8 cellular contexts compared by ENCODE assay signal in the genomic region with DNA sequence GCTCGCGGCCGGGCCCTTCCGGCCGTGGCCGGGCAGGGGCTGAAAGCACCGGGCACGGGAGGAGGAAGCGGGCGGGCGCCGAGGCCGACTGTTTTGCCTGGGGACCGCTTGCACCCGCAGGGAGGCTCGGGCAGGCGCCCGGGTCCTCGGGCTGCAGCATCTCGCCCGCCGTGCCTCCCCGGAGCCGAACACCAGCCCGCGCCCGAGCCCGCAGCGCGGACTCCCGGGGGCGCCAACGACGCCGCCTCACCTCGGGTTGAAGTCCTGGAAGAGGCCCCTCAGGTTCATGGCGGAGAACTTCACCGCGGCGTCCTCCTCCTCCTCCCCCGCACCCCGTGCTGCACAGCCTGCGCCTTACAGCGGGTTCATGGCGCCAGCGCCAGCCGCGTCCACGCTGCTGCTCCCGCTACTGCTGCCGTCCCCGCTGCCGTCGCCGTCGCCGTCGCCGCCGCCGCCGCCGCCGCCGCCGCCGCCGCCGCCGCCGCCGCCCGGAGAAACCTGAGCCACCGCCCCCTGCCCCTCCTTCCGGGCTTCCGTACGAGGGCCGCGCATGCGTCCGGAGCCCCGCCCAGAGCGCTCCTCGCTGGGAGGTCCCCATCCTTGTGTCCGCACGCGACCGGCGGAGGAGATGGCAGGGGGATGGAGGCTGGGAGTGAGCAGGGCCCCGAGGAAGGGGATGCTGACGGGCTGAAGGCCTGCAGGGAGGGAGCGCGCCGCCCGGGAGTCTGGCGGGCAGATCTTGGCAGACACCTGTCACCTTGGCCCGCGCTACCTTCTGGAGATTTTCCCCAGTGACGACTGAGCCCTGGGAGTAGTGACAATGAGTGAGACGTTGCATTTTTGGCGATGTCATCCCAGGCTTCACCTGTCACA. TPM values are rescaled to one million over a fixed set of nuclear protein-coding genes. Genes with fewer than 3 reads are reported as not detected.
DNase-seq lines count a peak whose midpoint lies in the region; ATAC-seq and TF ChIP-seq lines count a peak whose summit lies in the region.

A gene (minus strand): TSS at position 500 of the 873 bp plus-strand sequence. CDS start 212 bp downstream, at position 288.

- DNase-seq in CMK (ENCODE audit: low read depth) (peak; percentile 37), HS-5 (ENCODE audit: low read depth) (peak; percentile 4), OCI-LY7 (ENCODE audit: low spot score) (peak; percentile 75), esophagus squamous epithelium (lab: John Stamatoyannopoulos, UW) (no peak)
- DNase-seq in activated T-cell treated with anti-CD3 and anti-CD28 coated beads, Interleukin-2, amount 50 U/mL, for 1 hour: peak; percentile 77
- peak; percentile 48 to 79 (median 71) for DNase-seq in naive thymus-derived CD4-positive, alpha-beta T cell

- no TSS peak for BruUV-seq in OCI-LY7 (replicated peaks; lab: Mats Ljungman, UMichigan)

- H3K4me3 ChIP-seq in OCI-LY7 (ENCODE audit: low read depth, low read length, poor library complexity, severe bottlenecking): peak within 1 kb of the TSS; percentile 75
- H3K4me3 ChIP-seq in esophagus squamous epithelium: peak within 1 kb of the TSS; percentile 61 to 76 (median 73)
- H3K4me3 ChIP-seq in naive thymus-derived CD4-positive, alpha-beta T cell (ENCODE audit: low read length): peak within 1 kb of the TSS; percentile 68

- intact Hi-C loops in OCI-LY7 (cut with micrococcal nuclease; ENCODE audit: unreplicated experiment): no loop called here
- intact Hi-C loops in esophagus squamous epithelium (cut with DNase I): loop anchor here (10.0 kb wide), 1 partner anchor 67 kb away; no protein-coding TSS in a partner anchor
- intact Hi-C loops in naive thymus-derived CD4-positive, alpha-beta T cell (cut with micrococcal nuclease): loop anchor here (2.0 to 10.0 kb wide), 9 partner anchors 87 to 1717 kb away; a partner anchor contains a TSS

- CTCF ChIA-PET in OCI-LY7 (lab: Charles Lee; ENCODE audit: unreplicated experiment): no interaction called here
- CTCF ChIA-PET in naive thymus-derived CD4-positive, alpha-beta T cell (lab: Charles Lee): no interaction called here

- H3K9me2 ChIP-seq in OCI-LY7 (ENCODE audit: insufficient read depth, low read length): no peaks in the 10 kb centered on the region

- H3K27ac ChIP-seq in OCI-LY7 (ENCODE audit: low read depth, low read length, poor library complexity, severe bottlenecking) (no peak within 1 kb of the TSS), esophagus squamous epithelium (peak within 1 kb of the TSS; percentile 66 to 83 (median 79))
- H3K27ac ChIP-seq in naive thymus-derived CD4-positive, alpha-beta T cell (ENCODE audit: low read depth, low read length): peak within 1 kb of the TSS; percentile 72

- peak within 1 kb of the TSS; percentile 78 to 94 (median 83) for H3K27ac Mint-ChIP-seq in naive thymus-derived CD4-positive, alpha-beta T cell
- H3K27ac Mint-ChIP-seq in stimulated activated memory B cell treated with anti-CD40 and anti-IgM and Interleukin-4, amounts not matched to agents 10 μg/mL and 1 μg/mL and 100 μg/mL, for 72 hours: peak within 1 kb of the TSS; percentile 86

- peaks cover 29 to 43% (median 38%) of the 10 kb centered on the region in 7 donors for H3K4me1 Mint-ChIP-seq in naive thymus-derived CD4-positive, alpha-beta T cell
- peaks cover 41% of the 10 kb centered on the region for H3K4me1 Mint-ChIP-seq in stimulated activated memory B cell treated with anti-CD40 and anti-IgM and Interleukin-4, amounts not matched to agents 10 μg/mL and 1 μg/mL and 100 μg/mL, for 72 hours

- peak; percentile 71 for ATAC-seq in GM19468 (IDR thresholded peaks at IDR 0.05; ENCODE audit: extremely low read depth, unreplicated experiment)
- peak; percentile 92 for ATAC-seq in naive thymus-derived CD4-positive, alpha-beta T cell
- ATAC-seq in stimulated activated memory B cell treated with anti-CD40 and anti-IgM and Interleukin-4, amounts not matched to agents 10 μg/mL and 1 μg/mL and 100 μg/mL, for 72 hours: peak; percentile 92

- H3K27me3 Mint-ChIP-seq in naive thymus-derived CD4-positive, alpha-beta T cell: peaks cover 0 to 9% (median 0%) of the 10 kb centered on the region in 5 donors
- no peaks in the 10 kb centered on the region for H3K27me3 Mint-ChIP-seq in stimulated activated memory B cell treated with anti-CD40 and anti-IgM and Interleukin-4, amounts not matched to agents 10 μg/mL and 1 μg/mL and 100 μg/mL, for 72 hours

- H3K79me2 ChIP-seq in OCI-LY7 (ENCODE audit: insufficient read depth, low read depth, low read length): peaks cover 4% of the 10 kb centered on the region; the same call in 1 of the 2 replicates

- peak in 1 of 4 donors; percentile 15 for TF ChIP-seq POLR2A in esophagus squamous epithelium (IDR thresholded peaks at IDR 0.05)

- TF ChIP-seq CTCF in OCI-LY7 (conservative IDR thresholded peaks at IDR 0.05; ENCODE audit: low read length) (no peak), esophagus squamous epithelium (IDR thresholded peaks at IDR 0.05) (no peak)

- H3K36me3 Mint-ChIP-seq in naive thymus-derived CD4-positive, alpha-beta T cell: peaks cover 0 to 5% (median 0%) of the 10 kb centered on the region in 5 donors
- H3K36me3 Mint-ChIP-seq in stimulated activated memory B cell treated with anti-CD40 and anti-IgM and Interleukin-4, amounts not matched to agents 10 μg/mL and 1 μg/mL and 100 μg/mL, for 72 hours: peaks cover 6% of the 10 kb centered on the region

- H3K9me3 Mint-ChIP-seq in naive thymus-derived CD4-positive, alpha-beta T cell: peaks cover 0 to 1% (median 0%) of the 10 kb centered on the region in 11 donors
- no peaks in the 10 kb centered on the region for H3K9me3 Mint-ChIP-seq in stimulated activated memory B cell treated with anti-CD40 and anti-IgM and Interleukin-4, amounts not matched to agents 10 μg/mL and 1 μg/mL and 100 μg/mL, for 72 hours

- POLR2A ChIA-PET in OCI-LY7 (lab: Charles Lee): no interaction called here
- POLR2A ChIA-PET in naive thymus-derived CD4-positive, alpha-beta T cell (lab: Charles Lee): no interaction called here

- WGBS in esophagus squamous epithelium, 2 donors: 3 to 45% methylated on average over 15 to 45 of the region's 101 CpGs

- H3K27me3 ChIP-seq in esophagus squamous epithelium: no peaks in the 10 kb centered on the region
- no peaks in the 10 kb centered on the region for H3K27me3 ChIP-seq in naive thymus-derived CD4-positive, alpha-beta T cell (ENCODE audit: control insufficient read depth in 2 of 2, insufficient read depth in 2 of 2, low read length in 2 of 2)

- no peaks in the 10 kb centered on the region for H3K36me3 ChIP-seq in OCI-LY7 (ENCODE audit: insufficient read depth, low read length)
- H3K36me3 ChIP-seq in esophagus squamous epithelium: no peaks in the 10 kb centered on the region
- no peaks in the 10 kb centered on the region for H3K36me3 ChIP-seq in naive thymus-derived CD4-positive, alpha-beta T cell (ENCODE audit: control insufficient read depth in 2 of 3, insufficient read depth in 3 of 3, low read length in 3 of 3)

- H4K20me1 ChIP-seq in OCI-LY7 (ENCODE audit: insufficient read depth, low read length): no peaks in the 10 kb centered on the region

- peak within 1 kb of the TSS; percentile 84 to 98 (median 92) for H3K4me3 Mint-ChIP-seq in naive thymus-derived CD4-positive, alpha-beta T cell
- peak within 1 kb of the TSS; percentile 95 for H3K4me3 Mint-ChIP-seq in stimulated activated memory B cell treated with anti-CD40 and anti-IgM and Interleukin-4, amounts not matched to agents 10 μg/mL and 1 μg/mL and 100 μg/mL, for 72 hours

- H3K4me1 ChIP-seq in OCI-LY7 (ENCODE audit: insufficient read depth, low read length, poor library complexity, severe bottlenecking) (peaks cover 19% of the 10 kb centered on the region), esophagus squamous epithelium (peaks cover 0 to 55% (median 6%) of the 10 kb centered on the region in 3 donors)
- H3K4me1 ChIP-seq in naive thymus-derived CD4-positive, alpha-beta T cell (ENCODE audit: control insufficient read depth in 2 of 2, insufficient read depth in 2 of 2, low read length in 2 of 2): peaks cover 12% of the 10 kb centered on the region in 2 donors

- H2AFZ ChIP-seq in OCI-LY7 (ENCODE audit: low read length): peak within 1 kb of the TSS; percentile 94

- H3K9me3 ChIP-seq in OCI-LY7 (ENCODE audit: low read length) (no peaks in the 10 kb centered on the region), esophagus squamous epithelium (no peaks in the 10 kb centered on the region)
- no peaks in the 10 kb centered on the region for H3K9me3 ChIP-seq in naive thymus-derived CD4-positive, alpha-beta T cell (ENCODE audit: control insufficient read depth in 2 of 3, low read length in 3 of 3)

- peak within 1 kb of the TSS; percentile 80 for H3K4me2 ChIP-seq in OCI-LY7 (ENCODE audit: low read length)

RNA-seq across cellular contexts. Expression of the gene that starts here (rescaled TPM):
- total RNA-seq in OCI-LY7 (2014; rRNA removed; shearing (Covaris generic)): 5.8 and 6.2 TPM in 2 replicates
- 14.5 and 19.3 TPM in 2 replicates for total RNA-seq in OCI-LY7 (2022)
- total RNA-seq in esophagus squamous epithelium: 10 to 100 TPM in 3 of 4 donors, 1 to 10 TPM in 1; 7.9 to 19.3 (median 15.3) TPM
- 10 to 100 TPM; 11.9 to 23.4 (median 19.9) TPM for total RNA-seq in naive thymus-derived CD4-positive, alpha-beta T cell
- polyA plus RNA-seq in naive thymus-derived CD4-positive, alpha-beta T cell: 10 to 100 TPM; 16.7 to 23.8 TPM
